ENCODE assay signal across 15 cellular contexts in the genomic region with DNA sequence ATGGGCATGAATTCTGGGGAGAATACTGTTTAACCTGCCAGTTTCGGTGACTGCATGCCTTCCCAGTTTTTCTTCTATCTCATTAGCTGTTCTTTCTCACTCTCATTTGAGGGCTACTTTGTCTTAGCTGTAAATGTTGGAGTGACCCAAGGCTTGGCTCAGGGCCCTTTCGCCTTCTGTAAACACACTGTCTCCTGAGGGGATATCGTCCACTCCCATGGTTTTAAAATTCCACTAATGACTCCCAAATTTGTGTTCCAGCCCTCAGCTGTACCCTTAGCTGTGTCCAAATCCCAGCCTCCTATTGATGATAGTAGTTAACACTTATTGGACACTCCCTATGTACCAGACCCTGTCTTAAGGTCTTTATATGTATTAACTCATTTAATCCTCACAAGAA. TPM values are rescaled to one million over a fixed set of nuclear protein-coding genes. Genes with fewer than 3 reads are reported as not detected.
DNase-seq lines count a peak whose midpoint lies in the region; ATAC-seq and TF ChIP-seq lines count a peak whose summit lies in the region.
"Had no signal": no experiment of that assay in that cellular context is flagged by ENCODE, and none has a peak within 500 bp of the region (broad histone marks: within the 10 kb centered on the region; RNA-seq: fewer than 3 reads in every experiment).

No MANE protein-coding gene starts in this region.

- H3K27me3 Mint-ChIP-seq in activated CD8-positive, alpha-beta T cell treated with anti-CD3 and anti-CD28 coated beads for 36 hours = no peaks in the 10 kb centered on the region
- H3K27me3 Mint-ChIP-seq in activated CD8-positive, alpha-beta T cell treated with anti-CD3 and anti-CD28 coated beads, Interleukin-2, amount 10 ng/mL, durations not matched to agents 7 days and 5 days (ENCODE audit: low read depth) = no peaks in the 10 kb centered on the region
- peaks cover 20% of the 10 kb centered on the region for H3K27me3 Mint-ChIP-seq in T-helper 17 cell
- H3K27me3 Mint-ChIP-seq: CD4-positive, CD25-positive, alpha-beta regulatory T cell had no signal

- no peaks in the 10 kb centered on the region for H3K4me1 Mint-ChIP-seq in activated CD8-positive, alpha-beta T cell treated with anti-CD3 and anti-CD28 coated beads for 36 hours (ENCODE audit: low read depth)
- H3K4me1 Mint-ChIP-seq in activated CD8-positive, alpha-beta T cell treated with anti-CD3 and anti-CD28 coated beads, Interleukin-2, amount 10 ng/mL, durations not matched to agents 7 days and 5 days (ENCODE audit: low read depth) = no peaks in the 10 kb centered on the region
- H3K4me1 Mint-ChIP-seq in T-helper 17 cell = no peaks in the 10 kb centered on the region
- H3K4me1 Mint-ChIP-seq: B cell; CD4-positive, CD25-positive, alpha-beta regulatory T cell had no signal

- no peaks in the 10 kb centered on the region for H3K9me3 ChIP-seq in T-helper 17 cell (ENCODE audit: control insufficient read depth, low read length, poor library complexity, severe bottlenecking)
- H3K9me3 ChIP-seq: BLaER1, Caco-2 had no signal

- DNase-seq in activated CD8-positive, alpha-beta T cell treated with anti-CD3 and anti-CD28 coated beads for 36 hours = no peak
- no peak for DNase-seq in activated CD8-positive, alpha-beta T cell treated with anti-CD3 and anti-CD28 coated beads, Interleukin-2, amount 10 ng/mL, durations not matched to agents 7 days and 5 days
- DNase-seq in Right ventricle myocardium superior (no peak), cardiac septum (ENCODE audit: low spot score) (no peak), T-helper 17 cell (no peak), activated gamma-delta T cell (lab: John Stamatoyannopoulos, UW) (no peak)
- DNase-seq: Caco-2; CD4-positive, CD25-positive, alpha-beta regulatory T cell; CD8-positive, alpha-beta T cell; DMS153; DND-41; GOT3; HCEC 1CT had no signal

- ATAC-seq in activated CD8-positive, alpha-beta T cell treated with anti-CD3 and anti-CD28 coated beads for 36 hours = no peak
- ATAC-seq in activated CD8-positive, alpha-beta T cell treated with anti-CD3 and anti-CD28 coated beads, Interleukin-2, amount 10 ng/mL, durations not matched to agents 7 days and 5 days = no peak
- ATAC-seq in Right ventricle myocardium superior (ENCODE audit: poor library complexity) (peak; percentile 31), T-helper 17 cell (no peak)
- ATAC-seq: CD8-positive, alpha-beta T cell had no signal

- H3K4me3 Mint-ChIP-seq in activated CD8-positive, alpha-beta T cell treated with anti-CD3 and anti-CD28 coated beads for 36 hours = no peak overlapping the region
- no peak overlapping the region for H3K4me3 Mint-ChIP-seq in activated CD8-positive, alpha-beta T cell treated with anti-CD3 and anti-CD28 coated beads, Interleukin-2, amount 10 ng/mL, durations not matched to agents 7 days and 5 days
- H3K4me3 Mint-ChIP-seq in T-helper 17 cell = peak overlapping the region; percentile 19
- H3K4me3 Mint-ChIP-seq: B cell; CD4-positive, CD25-positive, alpha-beta regulatory T cell; CD8-positive, alpha-beta T cell had no signal

- H3K27ac Mint-ChIP-seq in activated CD8-positive, alpha-beta T cell treated with anti-CD3 and anti-CD28 coated beads for 36 hours = peak overlapping the region; percentile 7
- no peak overlapping the region for H3K27ac Mint-ChIP-seq in activated CD8-positive, alpha-beta T cell treated with anti-CD3 and anti-CD28 coated beads, Interleukin-2, amount 10 ng/mL, durations not matched to agents 7 days and 5 days
- no peak overlapping the region for H3K27ac Mint-ChIP-seq in T-helper 17 cell
- H3K27ac Mint-ChIP-seq: B cell; CD4-positive, CD25-positive, alpha-beta regulatory T cell; CD8-positive, alpha-beta T cell had no signal

- POLR2A ChIA-PET in activated CD8-positive, alpha-beta T cell treated with anti-CD3 and anti-CD28 coated beads for 36 hours (lab: Charles Lee) = no interaction called here
- POLR2A ChIA-PET in activated CD8-positive, alpha-beta T cell treated with anti-CD3 and anti-CD28 coated beads, Interleukin-2, amount 10 ng/mL, durations not matched to agents 7 days and 5 days (lab: Charles Lee) = no interaction called here

- CTCF ChIA-PET in activated CD8-positive, alpha-beta T cell treated with anti-CD3 and anti-CD28 coated beads for 36 hours (lab: Charles Lee) = interaction anchor here (0.8 kb wide), 1 partner anchor 67 kb away, joined by 3 read pairs; no protein-coding TSS in a partner anchor
- CTCF ChIA-PET in activated CD8-positive, alpha-beta T cell treated with anti-CD3 and anti-CD28 coated beads, Interleukin-2, amount 10 ng/mL, durations not matched to agents 7 days and 5 days (lab: Charles Lee) = no interaction called here

- TF ChIP-seq CTCF in activated CD8-positive, alpha-beta T cell treated with anti-CD3 and anti-CD28 coated beads for 36 hours (IDR thresholded peaks at IDR 0.05) = no peak

- intact Hi-C loops in activated CD8-positive, alpha-beta T cell treated with anti-CD3 and anti-CD28 coated beads for 36 hours (cut with micrococcal nuclease) = no loop called here
- intact Hi-C loops in Right ventricle myocardium superior (cut with DNase I) = no loop called here
- intact Hi-C loops in cardiac septum (cut with DNase I) = no loop called here

- H3K36me3 Mint-ChIP-seq in activated CD8-positive, alpha-beta T cell treated with anti-CD3 and anti-CD28 coated beads for 36 hours (ENCODE audit: low read depth) = no peaks in the 10 kb centered on the region
- H3K36me3 Mint-ChIP-seq in activated CD8-positive, alpha-beta T cell treated with anti-CD3 and anti-CD28 coated beads, Interleukin-2, amount 10 ng/mL, durations not matched to agents 7 days and 5 days (ENCODE audit: low read depth) = no peaks in the 10 kb centered on the region
- peaks cover 4% of the 10 kb centered on the region for H3K36me3 Mint-ChIP-seq in T-helper 17 cell (ENCODE audit: low read depth)
- H3K36me3 Mint-ChIP-seq: CD4-positive, CD25-positive, alpha-beta regulatory T cell; CD8-positive, alpha-beta T cell had no signal

- no peaks in the 10 kb centered on the region for H3K9me3 Mint-ChIP-seq in activated CD8-positive, alpha-beta T cell treated with anti-CD3 and anti-CD28 coated beads for 36 hours
- no peaks in the 10 kb centered on the region for H3K9me3 Mint-ChIP-seq in activated CD8-positive, alpha-beta T cell treated with anti-CD3 and anti-CD28 coated beads, Interleukin-2, amount 10 ng/mL, durations not matched to agents 7 days and 5 days (ENCODE audit: insufficient read depth)
- H3K9me3 Mint-ChIP-seq: CD8-positive, alpha-beta T cell had no signal

RNA-seq across cellular contexts. Expression of a gene that starts 14.1 kb away (rescaled TPM):
- 10 to 100 TPM; 77.5 to 87.5 TPM for total RNA-seq in activated CD8-positive, alpha-beta T cell treated with anti-CD3 and anti-CD28 coated beads for 36 hours
- 100 to 1,000 TPM; 140 to 143 TPM for total RNA-seq in activated CD8-positive, alpha-beta T cell treated with anti-CD3 and anti-CD28 coated beads, Interleukin-2, amount 10 ng/mL, durations not matched to agents 7 days and 5 days
- total RNA-seq in Right ventricle myocardium superior (20.7 TPM), cardiac septum (25.4 TPM), T-helper 17 cell (10 to 100 TPM; 61.1 to 70.5 TPM)

RNA-seq across cellular contexts. Expression of a gene that starts 39.6 kb away (rescaled TPM):
- 10 to 100 TPM; 30.6 to 31.6 TPM for total RNA-seq in activated CD8-positive, alpha-beta T cell treated with anti-CD3 and anti-CD28 coated beads for 36 hours
- 10 to 100 TPM; 27.8 to 28.4 TPM for total RNA-seq in activated CD8-positive, alpha-beta T cell treated with anti-CD3 and anti-CD28 coated beads, Interleukin-2, amount 10 ng/mL, durations not matched to agents 7 days and 5 days
- total RNA-seq in Right ventricle myocardium superior (13.3 TPM), cardiac septum (15.9 TPM), T-helper 17 cell (10 to 100 TPM; 19.0 to 20.8 TPM)
